ENCODE assay signal across 7 cellular contexts in genomic region chr1:21428481-21429073, GRCh38. TPM values are rescaled to one million over a fixed set of nuclear protein-coding genes. Genes with fewer than 3 reads are reported as not detected.
A peak's percentile ranks its signal among the peaks of the same experiment; 100 is the strongest.
DNase-seq lines count a peak whose midpoint lies in the region; ATAC-seq and TF ChIP-seq lines count a peak whose summit lies in the region.
"Not testable (repeated sequence)": the region's sequence is repeated elsewhere in the genome, so short reads cannot be mapped to it uniquely, and the experiment has no call there.

No MANE protein-coding gene starts in this region.

- H3K9me3 ChIP-seq in ES-I3 (ENCODE audit: control insufficient read depth, insufficient read depth, low read length); NT2/D1 (ENCODE audit: insufficient read depth, low read length): not testable (repeated sequence)

- not testable (repeated sequence) for H3K4me1 Mint-ChIP-seq in activated naive CD8-positive, alpha-beta T cell treated with anti-CD3 and anti-CD28 coated beads, Interleukin-2, amount 10 ng/mL, durations not matched to agents 7 days and 5 days; natural killer cell; stimulated activated naive B cell treated with anti-CD40 and anti-IgM and Interleukin-4, amounts not matched to agents 10 μg/mL and 1 μg/mL and 100 μg/mL, for 72 hours

- peaks cover 24% of the 10 kb centered on the region for H3K27me3 ChIP-seq in NT2/D1 (ENCODE audit: insufficient read depth, insufficient read length)

- H3K4me3 Mint-ChIP-seq in activated naive CD8-positive, alpha-beta T cell treated with anti-CD3 and anti-CD28 coated beads, Interleukin-2, amount 10 ng/mL, durations not matched to agents 7 days and 5 days; natural killer cell; stimulated activated naive B cell treated with anti-CD40 and anti-IgM and Interleukin-4, amounts not matched to agents 10 μg/mL and 1 μg/mL and 100 μg/mL, for 72 hours: not testable (repeated sequence)

- peak; percentile 30 for ATAC-seq in activated naive CD8-positive, alpha-beta T cell treated with anti-CD3 and anti-CD28 coated beads, Interleukin-2, amount 10 ng/mL, durations not matched to agents 7 days and 5 days (ENCODE audit: low read depth)
- ATAC-seq in left colon = peak; percentile 26
- peak; percentile 10 to 38 (median 26) for ATAC-seq in natural killer cell
- ATAC-seq in stimulated activated naive B cell treated with anti-CD40 and anti-IgM and Interleukin-4, amounts not matched to agents 10 μg/mL and 1 μg/mL and 100 μg/mL, for 72 hours (replicated peaks) = peak; percentile 33 to 56

- DNase-seq in NT2/D1 (ENCODE audit: low read depth, low spot score); activated naive CD8-positive, alpha-beta T cell treated with anti-CD3 and anti-CD28 coated beads, Interleukin-2, amount 10 ng/mL, durations not matched to agents 7 days and 5 days; fibroblast of mammary gland (ENCODE audit: low read depth); left colon; natural killer cell; stimulated activated naive B cell treated with anti-CD40 and anti-IgM and Interleukin-4, amounts not matched to agents 10 μg/mL and 1 μg/mL and 100 μg/mL, for 72 hours: not testable (repeated sequence)

- peaks cover 23% of the 10 kb centered on the region for H3K27me3 Mint-ChIP-seq in activated naive CD8-positive, alpha-beta T cell treated with anti-CD3 and anti-CD28 coated beads, Interleukin-2, amount 10 ng/mL, durations not matched to agents 7 days and 5 days
- H3K27me3 Mint-ChIP-seq in natural killer cell (ENCODE audit: low read depth in 2 of 2) = peaks cover 0 to 12% of the 10 kb centered on the region in 2 donors
- peaks cover 16 to 30% of the 10 kb centered on the region in 2 donors for H3K27me3 Mint-ChIP-seq in stimulated activated naive B cell treated with anti-CD40 and anti-IgM and Interleukin-4, amounts not matched to agents 10 μg/mL and 1 μg/mL and 100 μg/mL, for 72 hours

- intact Hi-C loops in left colon (cut with DNase I, micrococcal nuclease); natural killer cell (cut with micrococcal nuclease): not testable (repeated sequence)

- not testable (repeated sequence) for H3K27ac Mint-ChIP-seq in activated naive CD8-positive, alpha-beta T cell treated with anti-CD3 and anti-CD28 coated beads, Interleukin-2, amount 10 ng/mL, durations not matched to agents 7 days and 5 days; natural killer cell; stimulated activated naive B cell treated with anti-CD40 and anti-IgM and Interleukin-4, amounts not matched to agents 10 μg/mL and 1 μg/mL and 100 μg/mL, for 72 hours

- not testable (repeated sequence) for H3K9me3 Mint-ChIP-seq in activated naive CD8-positive, alpha-beta T cell treated with anti-CD3 and anti-CD28 coated beads, Interleukin-2, amount 10 ng/mL, durations not matched to agents 7 days and 5 days; natural killer cell; stimulated activated naive B cell treated with anti-CD40 and anti-IgM and Interleukin-4, amounts not matched to agents 10 μg/mL and 1 μg/mL and 100 μg/mL, for 72 hours

- peak overlapping the region; percentile 15 for H3K4me3 ChIP-seq in NT2/D1 (ENCODE audit: insufficient read length, low read depth)
- peak overlapping the region; percentile 22 for H3K4me3 ChIP-seq in fibroblast of mammary gland (ENCODE audit: control insufficient read depth, low read depth, low read length)

- POLR2A ChIA-PET in activated naive CD8-positive, alpha-beta T cell treated with anti-CD3 and anti-CD28 coated beads, Interleukin-2, amount 10 ng/mL, durations not matched to agents 7 days and 5 days (lab: Charles Lee) = not testable (repeated sequence)

- H3K9ac ChIP-seq in ES-I3 (ENCODE audit: low read depth, low read length) = peak overlapping the region; percentile 20; the same call in 1 of the 2 replicates
- not testable (repeated sequence) for H3K9ac ChIP-seq in NT2/D1 (ENCODE audit: insufficient read length, low read depth)

- not testable (repeated sequence) for H3K36me3 ChIP-seq in ES-I3 (ENCODE audit: insufficient read depth, low read length); NT2/D1 (ENCODE audit: insufficient read depth, insufficient read length, low read length)

- H3K36me3 Mint-ChIP-seq in activated naive CD8-positive, alpha-beta T cell treated with anti-CD3 and anti-CD28 coated beads, Interleukin-2, amount 10 ng/mL, durations not matched to agents 7 days and 5 days; natural killer cell; stimulated activated naive B cell treated with anti-CD40 and anti-IgM and Interleukin-4, amounts not matched to agents 10 μg/mL and 1 μg/mL and 100 μg/mL, for 72 hours: not testable (repeated sequence)

- TF ChIP-seq CTCF in fibroblast of mammary gland (conservative IDR thresholded peaks at IDR 0.05; ENCODE audit: control insufficient read depth, insufficient read depth, low read depth, low read length); natural killer cell (IDR thresholded peaks at IDR 0.05): not testable (repeated sequence)

- H3K4me1 ChIP-seq in ES-I3 (ENCODE audit: insufficient read depth, low read length); NT2/D1 (ENCODE audit: insufficient read depth, insufficient read length): not testable (repeated sequence)

RNA-seq across cellular contexts. Expression of gene NBPF3, which starts 11.4 kb away (rescaled TPM):
- total RNA-seq in activated naive CD8-positive, alpha-beta T cell treated with anti-CD3 and anti-CD28 coated beads, Interleukin-2, amount 10 ng/mL, durations not matched to agents 7 days and 5 days = 10 to 100 TPM in 1 of 2 experiments, 1 to 10 TPM in 1; 8.5 to 12.3 TPM
- total RNA-seq in left colon (1 to 10 TPM; 4.4 to 9.5 TPM), natural killer cell (10 to 100 TPM; 10.4 to 22.6 (median 13.1) TPM)
